In the genomic region with DNA sequence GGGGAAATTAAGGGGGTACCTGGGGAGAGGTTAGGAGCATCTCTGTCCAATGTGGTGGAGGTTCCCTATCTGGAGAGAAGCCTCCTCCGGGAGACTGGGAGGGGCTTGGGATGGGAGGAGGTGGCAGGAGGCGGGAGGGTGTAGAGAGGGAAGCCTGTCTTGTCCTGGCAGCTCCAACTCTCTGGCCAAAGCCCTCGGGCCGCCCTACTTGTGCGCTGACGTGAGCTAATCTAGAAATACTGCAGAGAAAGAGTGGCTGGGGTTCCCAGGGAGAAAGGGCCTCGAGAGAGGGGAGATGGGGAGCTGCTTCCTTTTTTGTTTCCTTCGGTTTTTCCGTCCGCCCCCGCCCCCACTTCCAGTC, we compare ENCODE assay signal across 1 cellular context.
TF ChIP-seq lines count a peak whose summit lies in the region.

No MANE protein-coding gene starts in this region.

TF ChIP-seq in GM23338, 12 proteins besides CTCF, POLR2A, EP300 and RAD21 (continued from another document):
- TF ChIP-seq, protein P1, sequence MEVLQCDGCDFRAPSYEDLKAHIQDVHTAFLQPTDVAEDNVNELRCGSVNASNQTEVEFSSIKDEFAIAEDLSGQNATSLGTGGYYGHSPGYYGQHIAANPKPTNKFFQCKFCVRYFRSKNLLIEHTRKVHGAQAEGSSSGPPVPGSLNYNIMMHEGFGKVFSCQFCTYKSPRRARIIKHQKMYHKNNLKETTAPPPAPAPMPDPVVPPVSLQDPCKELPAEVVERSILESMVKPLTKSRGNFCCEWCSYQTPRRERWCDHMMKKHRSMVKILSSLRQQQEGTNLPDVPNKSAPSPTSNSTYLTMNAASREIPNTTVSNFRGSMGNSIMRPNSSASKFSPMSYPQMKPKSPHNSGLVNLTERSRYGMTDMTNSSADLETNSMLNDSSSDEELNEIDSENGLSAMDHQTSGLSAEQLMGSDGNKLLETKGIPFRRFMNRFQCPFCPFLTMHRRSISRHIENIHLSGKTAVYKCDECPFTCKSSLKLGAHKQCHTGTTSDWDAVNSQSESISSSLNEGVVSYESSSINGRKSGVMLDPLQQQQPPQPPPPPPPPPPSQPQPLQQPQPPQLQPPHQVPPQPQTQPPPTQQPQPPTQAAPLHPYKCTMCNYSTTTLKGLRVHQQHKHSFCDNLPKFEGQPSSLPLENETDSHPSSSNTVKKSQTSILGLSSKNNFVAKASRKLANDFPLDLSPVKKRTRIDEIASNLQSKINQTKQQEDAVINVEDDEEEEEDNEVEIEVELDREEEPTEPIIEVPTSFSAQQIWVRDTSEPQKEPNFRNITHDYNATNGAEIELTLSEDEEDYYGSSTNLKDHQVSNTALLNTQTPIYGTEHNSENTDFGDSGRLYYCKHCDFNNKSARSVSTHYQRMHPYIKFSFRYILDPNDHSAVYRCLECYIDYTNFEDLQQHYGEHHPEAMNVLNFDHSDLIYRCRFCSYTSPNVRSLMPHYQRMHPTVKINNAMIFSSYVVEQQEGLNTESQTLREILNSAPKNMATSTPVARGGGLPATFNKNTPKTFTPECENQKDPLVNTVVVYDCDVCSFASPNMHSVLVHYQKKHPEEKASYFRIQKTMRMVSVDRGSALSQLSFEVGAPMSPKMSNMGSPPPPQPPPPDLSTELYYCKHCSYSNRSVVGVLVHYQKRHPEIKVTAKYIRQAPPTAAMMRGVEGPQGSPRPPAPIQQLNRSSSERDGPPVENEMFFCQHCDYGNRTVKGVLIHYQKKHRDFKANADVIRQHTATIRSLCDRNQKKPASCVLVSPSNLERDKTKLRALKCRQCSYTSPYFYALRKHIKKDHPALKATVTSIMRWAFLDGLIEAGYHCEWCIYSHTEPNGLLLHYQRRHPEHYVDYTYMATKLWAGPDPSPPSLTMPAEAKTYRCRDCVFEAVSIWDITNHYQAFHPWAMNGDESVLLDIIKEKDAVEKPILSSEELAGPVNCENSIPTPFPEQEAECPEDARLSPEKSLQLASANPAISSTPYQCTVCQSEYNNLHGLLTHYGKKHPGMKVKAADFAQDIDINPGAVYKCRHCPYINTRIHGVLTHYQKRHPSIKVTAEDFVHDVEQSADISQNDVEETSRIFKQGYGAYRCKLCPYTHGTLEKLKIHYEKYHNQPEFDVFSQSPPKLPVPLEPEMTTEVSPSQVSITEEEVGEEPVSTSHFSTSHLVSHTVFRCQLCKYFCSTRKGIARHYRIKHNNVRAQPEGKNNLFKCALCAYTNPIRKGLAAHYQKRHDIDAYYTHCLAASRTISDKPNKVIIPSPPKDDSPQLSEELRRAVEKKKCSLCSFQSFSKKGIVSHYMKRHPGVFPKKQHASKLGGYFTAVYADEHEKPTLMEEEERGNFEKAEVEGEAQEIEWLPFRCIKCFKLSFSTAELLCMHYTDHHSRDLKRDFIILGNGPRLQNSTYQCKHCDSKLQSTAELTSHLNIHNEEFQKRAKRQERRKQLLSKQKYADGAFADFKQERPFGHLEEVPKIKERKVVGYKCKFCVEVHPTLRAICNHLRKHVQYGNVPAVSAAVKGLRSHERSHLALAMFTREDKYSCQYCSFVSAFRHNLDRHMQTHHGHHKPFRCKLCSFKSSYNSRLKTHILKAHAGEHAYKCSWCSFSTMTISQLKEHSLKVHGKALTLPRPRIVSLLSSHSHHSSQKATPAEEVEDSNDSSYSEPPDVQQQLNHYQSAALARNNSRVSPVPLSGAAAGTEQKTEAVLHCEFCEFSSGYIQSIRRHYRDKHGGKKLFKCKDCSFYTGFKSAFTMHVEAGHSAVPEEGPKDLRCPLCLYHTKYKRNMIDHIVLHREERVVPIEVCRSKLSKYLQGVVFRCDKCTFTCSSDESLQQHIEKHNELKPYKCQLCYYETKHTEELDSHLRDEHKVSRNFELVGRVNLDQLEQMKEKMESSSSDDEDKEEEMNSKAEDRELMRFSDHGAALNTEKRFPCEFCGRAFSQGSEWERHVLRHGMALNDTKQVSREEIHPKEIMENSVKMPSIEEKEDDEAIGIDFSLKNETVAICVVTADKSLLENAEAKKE (CRISPR knock-in tag; IDR thresholded peaks at IDR 0.05), result no peak
- TF ChIP-seq, protein P2, sequence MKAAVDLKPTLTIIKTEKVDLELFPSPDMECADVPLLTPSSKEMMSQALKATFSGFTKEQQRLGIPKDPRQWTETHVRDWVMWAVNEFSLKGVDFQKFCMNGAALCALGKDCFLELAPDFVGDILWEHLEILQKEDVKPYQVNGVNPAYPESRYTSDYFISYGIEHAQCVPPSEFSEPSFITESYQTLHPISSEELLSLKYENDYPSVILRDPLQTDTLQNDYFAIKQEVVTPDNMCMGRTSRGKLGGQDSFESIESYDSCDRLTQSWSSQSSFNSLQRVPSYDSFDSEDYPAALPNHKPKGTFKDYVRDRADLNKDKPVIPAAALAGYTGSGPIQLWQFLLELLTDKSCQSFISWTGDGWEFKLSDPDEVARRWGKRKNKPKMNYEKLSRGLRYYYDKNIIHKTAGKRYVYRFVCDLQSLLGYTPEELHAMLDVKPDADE (IDR thresholded peaks at IDR 0.05), result no peak
- TF ChIP-seq POLR2AphosphoS5 (IDR thresholded peaks at IDR 0.05; ENCODE audit: low read depth), result no peak
- TF ChIP-seq JUNB (IDR thresholded peaks at IDR 0.05; ENCODE audit: unreplicated experiment), result no peak
- TF ChIP-seq CREB1 (CRISPR knock-in tag; IDR thresholded peaks at IDR 0.05; ENCODE audit: low read depth), result no peak
- TF ChIP-seq ZNF331 (CRISPR knock-in tag; IDR thresholded peaks at IDR 0.05; ENCODE audit: low read depth), result no peak
- no peak for TF ChIP-seq EZH2phosphoT487 (IDR thresholded peaks at IDR 0.05; ENCODE audit: unreplicated experiment)
- TF ChIP-seq STAT1 (IDR thresholded peaks at IDR 0.05; ENCODE audit: unreplicated experiment), result no peak
- TF ChIP-seq, protein P3, sequence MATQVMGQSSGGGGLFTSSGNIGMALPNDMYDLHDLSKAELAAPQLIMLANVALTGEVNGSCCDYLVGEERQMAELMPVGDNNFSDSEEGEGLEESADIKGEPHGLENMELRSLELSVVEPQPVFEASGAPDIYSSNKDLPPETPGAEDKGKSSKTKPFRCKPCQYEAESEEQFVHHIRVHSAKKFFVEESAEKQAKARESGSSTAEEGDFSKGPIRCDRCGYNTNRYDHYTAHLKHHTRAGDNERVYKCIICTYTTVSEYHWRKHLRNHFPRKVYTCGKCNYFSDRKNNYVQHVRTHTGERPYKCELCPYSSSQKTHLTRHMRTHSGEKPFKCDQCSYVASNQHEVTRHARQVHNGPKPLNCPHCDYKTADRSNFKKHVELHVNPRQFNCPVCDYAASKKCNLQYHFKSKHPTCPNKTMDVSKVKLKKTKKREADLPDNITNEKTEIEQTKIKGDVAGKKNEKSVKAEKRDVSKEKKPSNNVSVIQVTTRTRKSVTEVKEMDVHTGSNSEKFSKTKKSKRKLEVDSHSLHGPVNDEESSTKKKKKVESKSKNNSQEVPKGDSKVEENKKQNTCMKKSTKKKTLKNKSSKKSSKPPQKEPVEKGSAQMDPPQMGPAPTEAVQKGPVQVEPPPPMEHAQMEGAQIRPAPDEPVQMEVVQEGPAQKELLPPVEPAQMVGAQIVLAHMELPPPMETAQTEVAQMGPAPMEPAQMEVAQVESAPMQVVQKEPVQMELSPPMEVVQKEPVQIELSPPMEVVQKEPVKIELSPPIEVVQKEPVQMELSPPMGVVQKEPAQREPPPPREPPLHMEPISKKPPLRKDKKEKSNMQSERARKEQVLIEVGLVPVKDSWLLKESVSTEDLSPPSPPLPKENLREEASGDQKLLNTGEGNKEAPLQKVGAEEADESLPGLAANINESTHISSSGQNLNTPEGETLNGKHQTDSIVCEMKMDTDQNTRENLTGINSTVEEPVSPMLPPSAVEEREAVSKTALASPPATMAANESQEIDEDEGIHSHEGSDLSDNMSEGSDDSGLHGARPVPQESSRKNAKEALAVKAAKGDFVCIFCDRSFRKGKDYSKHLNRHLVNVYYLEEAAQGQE (IDR thresholded peaks at IDR 0.05; ENCODE audit: unreplicated experiment), result no peak
- TF ChIP-seq NANOG (IDR thresholded peaks at IDR 0.05; ENCODE audit: borderline replicate concordance), result no peak
- no peak for TF ChIP-seq EZH2 (IDR thresholded peaks at IDR 0.05; ENCODE audit: low read depth, unreplicated experiment)
